Comparison of ENCODE assay signal across 8 cellular contexts in genomic region chr16:73056911-73057310, GRCh38. TPM values are rescaled to one million over a fixed set of nuclear protein-coding genes. Genes with fewer than 3 reads are reported as not detected.
DNase-seq lines count a peak whose midpoint lies in the region; ATAC-seq and TF ChIP-seq lines count a peak whose summit lies in the region.

No MANE protein-coding gene starts in this region.

- no peaks in the 10 kb centered on the region for H3K9me2 ChIP-seq in MM.1S (replicated peaks; ENCODE audit: insufficient read depth, low read length)

- no peaks in the 10 kb centered on the region for H4K20me1 ChIP-seq in MM.1S (ENCODE audit: insufficient read depth, low read length)

- intact Hi-C loops in CD14-positive monocyte (cut with micrococcal nuclease) = loop anchor here in 1 of 2 donors (1.0 to 10.0 kb wide), 3 partner anchors 8 to 202 kb away; no protein-coding TSS in a partner anchor
- intact Hi-C loops in natural killer cell (cut with micrococcal nuclease) = no loop called here

- H3K9me3 ChIP-seq in MM.1S (replicated peaks; ENCODE audit: insufficient read depth, low read length) = no peaks in the 10 kb centered on the region

- peak overlapping the region; percentile 93 to 98 for H3K4me3 Mint-ChIP-seq in CD14-positive monocyte
- peak overlapping the region; percentile 99 for H3K4me3 Mint-ChIP-seq in natural killer cell

- H3K27me3 Mint-ChIP-seq in CD14-positive monocyte (ENCODE audit: low read depth in 3 of 3) (peaks cover 36 to 50% (median 38%) of the 10 kb centered on the region in 3 donors), natural killer cell (ENCODE audit: low read depth in 2 of 2) (peaks cover 24 to 53% of the 10 kb centered on the region in 2 donors)

- H3K4me1 Mint-ChIP-seq in CD14-positive monocyte (peaks cover 61% of the 10 kb centered on the region), natural killer cell (peaks cover 36 to 37% of the 10 kb centered on the region in 2 donors)

- H3K27ac ChIP-seq in MM.1S (ENCODE audit: low read length) = no peak overlapping the region

- H3K4me3 ChIP-seq in MM.1S (ENCODE audit: low read length) (0 out of 2 replicates have a peak overlapping the region, but pooled peaks have one; percentile 34), choroid plexus epithelial cell (ENCODE audit: low read depth, low read length) (peak overlapping the region; percentile 72)

- peaks cover 0 to 8% (median 0%) of the 10 kb centered on the region in 7 donors for H3K9me3 Mint-ChIP-seq in CD14-positive monocyte
- H3K9me3 Mint-ChIP-seq in natural killer cell = no peaks in the 10 kb centered on the region

- no peak overlapping the region for H3K4me2 ChIP-seq in MM.1S (ENCODE audit: low read depth, low read length)

- no peaks in the 10 kb centered on the region for H3F3A ChIP-seq in MM.1S (ENCODE audit: insufficient read depth, low read length)

- ATAC-seq in natural killer cell (no peak), HG03432 (IDR thresholded peaks at IDR 0.05; ENCODE audit: unreplicated experiment) (no peak)

- H3K36me3 ChIP-seq in MM.1S (replicated peaks; ENCODE audit: insufficient read depth, low read length) = no peaks in the 10 kb centered on the region

- H2AFZ ChIP-seq in MM.1S (ENCODE audit: low read length) = no peak overlapping the region

- no peaks in the 10 kb centered on the region for H3K4me1 ChIP-seq in MM.1S (ENCODE audit: low read length)

- no peak overlapping the region for H3K9ac ChIP-seq in MM.1S (ENCODE audit: low read length)

- TF ChIP-seq CTCF in CD14-positive monocyte (IDR thresholded peaks at IDR 0.05) = no peak
- no peak for TF ChIP-seq CTCF in MM.1S (IDR thresholded peaks at IDR 0.05; ENCODE audit: low read length)
- no peak for TF ChIP-seq CTCF in choroid plexus epithelial cell (conservative IDR thresholded peaks at IDR 0.05; ENCODE audit: low read depth, low read length)
- TF ChIP-seq CTCF in natural killer cell (IDR thresholded peaks at IDR 0.05) = no peak

- DNase-seq in CD14-positive monocyte (ENCODE audit: low spot score) = no peak
- no peak for DNase-seq in MM.1S
- DNase-seq in choroid plexus epithelial cell (ENCODE audit: low read depth) = no peak
- DNase-seq in natural killer cell = no peak
- DNase-seq in stimulated activated naive CD4-positive, alpha-beta T cell treated with Interleukin-2 at 50 U/mL for 16 hours (lab: John Stamatoyannopoulos, UW) = no peak
- DNase-seq in iPS-NIHi7 (ENCODE audit: extremely low spot score) = no peak
- no peak for DNase-seq in activated CD4-positive, alpha-beta T cell treated with anti-CD3 and anti-CD28 coated beads, Interleukin-2, amount 50 U/mL, for 1 hour

- H3K27me3 ChIP-seq in MM.1S (replicated peaks; ENCODE audit: insufficient read depth, low read length) = 0 out of 2 replicates have a peak, but pooled peaks cover 3% of the 10 kb centered on the region

- no peaks in the 10 kb centered on the region for H3K79me2 ChIP-seq in MM.1S (ENCODE audit: low read length)

- H3K27ac Mint-ChIP-seq in CD14-positive monocyte (peak overlapping the region in 6 of 7 donors; percentile 87 to 98 (median 94)), natural killer cell (peak overlapping the region; percentile 64 to 73)

- H3K36me3 Mint-ChIP-seq in CD14-positive monocyte (peaks cover 4 to 15% of the 10 kb centered on the region in 2 donors), natural killer cell (peaks cover 7% of the 10 kb centered on the region)

RNA-seq across cellular contexts. Expression of gene ZFHX3, which starts 9.0 kb away (rescaled TPM):
- polyA plus RNA-seq in CD14-positive monocyte = under 1 TPM; 0.42 to 0.43 TPM
- 1 to 10 TPM; 5.8 to 7.8 (median 7.5) TPM for total RNA-seq in natural killer cell
